Comparison of ENCODE assay signal across 2 cellular contexts in genomic region chr9:124661184-124661755, GRCh38.
TF ChIP-seq lines count a peak whose summit lies in the region.

No MANE protein-coding gene starts in this region.

TF ChIP-seq in IMR-90, 13 proteins besides CTCF, POLR2A, EP300 and RAD21 (continued from another document):
- no peak for TF ChIP-seq ELK1 (IDR thresholded peaks at IDR 0.05; ENCODE audit: borderline replicate concordance, low read depth, low read length)
- TF ChIP-seq FOS (IDR thresholded peaks at IDR 0.05; ENCODE audit: low read depth, low read length), result no peak
- TF ChIP-seq MXI1 (IDR thresholded peaks at IDR 0.05; ENCODE audit: borderline replicate concordance, low read depth, low read length), result no peak
- no peak for TF ChIP-seq MAZ (IDR thresholded peaks at IDR 0.05; ENCODE audit: borderline replicate concordance, low read depth, low read length)
- no peak for TF ChIP-seq CHD1 (IDR thresholded peaks at IDR 0.05; ENCODE audit: low read depth, low read length)
- no peak for TF ChIP-seq RCOR1 (IDR thresholded peaks at IDR 0.05; ENCODE audit: insufficient replicate concordance, low read length)
- no peak for TF ChIP-seq CEBPB (IDR thresholded peaks at IDR 0.05; ENCODE audit: low read depth, low read length)
- no peak for TF ChIP-seq MAFK (IDR thresholded peaks at IDR 0.05; ENCODE audit: low read depth, low read length)
- TF ChIP-seq USF2 (IDR thresholded peaks at IDR 0.05; ENCODE audit: low read depth, low read length), result no peak

TF ChIP-seq in WTC11, 78 proteins besides CTCF, POLR2A, EP300 and RAD21 (continued from another document):
- no peak for TF ChIP-seq AFF4 (CRISPR knock-in tag; IDR thresholded peaks at IDR 0.05; ENCODE audit: borderline replicate concordance)
